Comparison of ENCODE assay signal across 21 cellular contexts in genomic region chr7:115689941-115690340, GRCh38.
"Had no signal": no experiment of that assay in that cellular context is flagged by ENCODE, and none has a peak within 500 bp of the region (broad histone marks: within the 10 kb centered on the region; RNA-seq: fewer than 3 reads in every experiment).

No MANE protein-coding gene starts in this region.

- H3K4me3 ChIP-seq: cardiac muscle cell, ovary, prostate gland, thyroid gland, upper lobe of right lung had no signal

- DNase-seq: activated CD4-positive, alpha-beta T cell treated with anti-CD3 and anti-CD28 coated beads for 36 hours; activated CD4-positive, alpha-beta T cell treated with anti-CD3 and anti-CD28 coated beads, Interleukin-2, amount 50 U/mL, for 4 hours; activated CD8-positive, alpha-beta memory T cell treated with anti-CD3 and anti-CD28 coated beads for 24 hours; activated CD8-positive, alpha-beta memory T cell treated with anti-CD3 and anti-CD28 coated beads, Interleukin-2, amount 50 U/mL, for 4 hours; activated naive CD4-positive, alpha-beta T cell treated with Interleukin-2 at 50 U/mL for 16 hours; activated naive CD8-positive, alpha-beta T cell treated with anti-CD3 and anti-CD28 coated beads for 36 hours; activated T-cell treated with anti-CD3 and anti-CD28 coated beads, Interleukin-2, amount 50 U/mL, for 4 hours; amniotic stem cell; dermis blood vessel endothelial cell; effector CD8-positive, alpha-beta T cell; erythroblast; left colon; ovary; stimulated activated CD4-positive, alpha-beta T cell treated with anti-CD3 and anti-CD28 coated beads, Interleukin-12 subunit alpha, Interleukin-12 subunit beta, amount 100 ng/mL, for 4 hours; stimulated activated CD4-positive, alpha-beta T cell treated with anti-CD3 and anti-CD28 coated beads, Interleukin-4, amount 100 ng/mL, for 4 hours; substantia nigra; T-helper 1 cell; thyroid gland; upper lobe of right lung had no signal

- ATAC-seq: activated CD4-positive, alpha-beta T cell treated with anti-CD3 and anti-CD28 coated beads for 36 hours; activated T-cell treated with anti-CD3 and anti-CD28 coated beads, Interleukin-2, amount 50 U/mL, for 4 hours; left colon; upper lobe of right lung had no signal
